In the genomic region with DNA sequence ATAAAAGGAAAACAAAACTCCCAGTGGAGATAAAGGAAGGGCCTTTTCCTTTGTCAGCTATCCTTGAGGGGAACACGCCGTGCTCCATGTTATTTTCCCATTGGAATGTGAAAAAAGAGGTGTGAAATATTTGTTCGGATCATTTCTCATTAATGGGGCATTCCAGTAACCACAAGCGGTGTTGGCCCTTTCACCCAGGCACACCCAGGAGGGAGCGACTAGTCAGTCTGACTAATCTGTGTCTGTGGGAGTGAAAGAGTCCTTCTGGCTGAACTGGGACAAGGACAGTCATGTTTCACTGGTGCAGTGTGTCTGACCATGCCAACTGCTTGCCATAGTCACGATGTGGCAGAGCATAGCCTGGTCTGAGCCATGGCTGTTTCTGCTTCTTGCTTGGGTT, we compare ENCODE assay signal across 11 cellular contexts. TPM values are rescaled to one million over a fixed set of nuclear protein-coding genes. Genes with fewer than 3 reads are reported as not detected.
A peak's percentile ranks its signal among the peaks of the same experiment; 100 is the strongest.
DNase-seq lines count a peak whose midpoint lies in the region; ATAC-seq and TF ChIP-seq lines count a peak whose summit lies in the region.
"Had no signal": no experiment of that assay in that cellular context is flagged by ENCODE, and none has a peak within 500 bp of the region (broad histone marks: within the 10 kb centered on the region; RNA-seq: fewer than 3 reads in every experiment).

No MANE protein-coding gene starts in this region.

- H3K27me3 ChIP-seq in suprapubic skin: no peaks in the 10 kb centered on the region
- H3K27me3 ChIP-seq in dorsolateral prefrontal cortex: peaks cover 0 to 8% (median 0%) of the 10 kb centered on the region in 45 donors

- H3K9me3 ChIP-seq in suprapubic skin: no peaks in the 10 kb centered on the region

- no peak for TF ChIP-seq POLR2A in suprapubic skin (IDR thresholded peaks at IDR 0.05)

- ATAC-seq in HG03521 (IDR thresholded peaks at IDR 0.05; ENCODE audit: unreplicated experiment): no peak
- ATAC-seq in GM18858 (IDR thresholded peaks at IDR 0.05; ENCODE audit: unreplicated experiment): no peak
- ATAC-seq in HG02970 (IDR thresholded peaks at IDR 0.05; ENCODE audit: low FRiP score, unreplicated experiment): no peak

- 29% methylated on average over 6 of the region's 6 CpGs for WGBS in suprapubic skin

- H3K27ac ChIP-seq in suprapubic skin (peak overlapping the region; percentile 82), dorsolateral prefrontal cortex (no peak overlapping the region)

- no peaks in the 10 kb centered on the region for H3K36me3 ChIP-seq in suprapubic skin

- DNase-seq in HS-5 (ENCODE audit: low read depth) (peak; percentile 75), astrocyte of the spinal cord (ENCODE audit: low read depth, low spot score) (peak; percentile 83), hepatic stellate cell (ENCODE audit: low spot score) (peak; percentile 86), suprapubic skin (ENCODE audit: low spot score in 2 of 2) (peak in 1 of 2 donors; percentile 71), dorsolateral prefrontal cortex (no peak)
- DNase-seq: hypothalamus, nucleus accumbens, RPMI8226 had no signal

- in situ Hi-C loops in astrocyte of the spinal cord (cut with HindIII; ENCODE audit: low sequenced_read_pairs): no loop called here

- TF ChIP-seq CTCF in astrocyte of the spinal cord (IDR thresholded peaks at IDR 0.05; ENCODE audit: low read depth, low read length) (no peak), suprapubic skin (IDR thresholded peaks at IDR 0.05) (no peak), dorsolateral prefrontal cortex (IDR thresholded peaks at IDR 0.05 in 54 of 56, conservative IDR thresholded peaks at IDR 0.05 in 2 of 56; ENCODE audit: low read depth in 1 of 56, partially characterized antibody in 56 of 56) (no peak)

- no peak for TF ChIP-seq EP300 in suprapubic skin (IDR thresholded peaks at IDR 0.05)

- H3K4me3 ChIP-seq in astrocyte of the spinal cord (ENCODE audit: low read depth, low read length): no peak overlapping the region
- no peak overlapping the region for H3K4me3 ChIP-seq in suprapubic skin
- H3K4me3 ChIP-seq in dorsolateral prefrontal cortex: no peak overlapping the region

- peaks cover 43% of the 10 kb centered on the region for H3K4me1 ChIP-seq in suprapubic skin

- intact Hi-C loops in dorsolateral prefrontal cortex (cut with DNase I): no loop called here

RNA-seq across cellular contexts. Expression of a gene that starts 13.0 kb away (rescaled TPM):
- total RNA-seq in suprapubic skin: 10 to 100 TPM in 3 of 4 donors, 1 to 10 TPM in 1; 9.9 to 25.6 (median 15.8) TPM
- 1 to 10 TPM in 1 of 120 experiments, under 1 TPM in 9, not detected in 110; 0.21 to 1.4 (median 0.46) TPM for total RNA-seq in dorsolateral prefrontal cortex

Comparison
In these comparisons a context has a peak if more than half of its experiments do, and no peak if none do; other contexts are left out.
1. DNase-seq: peak in HS-5 (single experiment), astrocyte of the spinal cord (single experiment) and hepatic stellate cell (single experiment); none in dorsolateral prefrontal cortex (0 of 10).
2. RNA of a gene that starts 13.0 kb away (total RNA-seq): 9.9 to 25.6 TPM in suprapubic skin; 0.21 to 1.4 TPM in dorsolateral prefrontal cortex; every median in the first group is over 4 times any median in the second.